In the genomic region with DNA sequence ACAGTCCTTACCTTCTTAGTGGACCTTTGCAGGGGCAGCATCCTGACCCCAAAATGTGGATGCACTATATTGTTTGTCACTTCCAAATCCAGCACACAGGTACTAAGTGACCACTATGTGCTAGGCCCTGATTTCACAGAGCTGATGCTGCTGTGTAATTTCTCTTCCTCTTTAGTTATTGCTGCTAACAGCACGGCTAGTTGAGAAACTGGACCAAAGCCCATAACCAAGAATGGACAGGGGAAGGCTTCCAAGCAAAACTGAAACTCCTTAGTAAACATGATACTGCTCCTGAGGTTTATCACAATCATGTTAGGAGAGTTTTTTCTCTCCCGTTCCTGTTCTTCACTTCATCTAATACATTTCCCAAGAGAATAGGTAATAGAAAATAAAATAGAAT, we compare ENCODE assay signal across 14 cellular contexts.
DNase-seq lines count a peak whose midpoint lies in the region; ATAC-seq and TF ChIP-seq lines count a peak whose summit lies in the region.
"Had no signal": no experiment of that assay in that cellular context is flagged by ENCODE, and none has a peak within 500 bp of the region (broad histone marks: within the 10 kb centered on the region; RNA-seq: fewer than 3 reads in every experiment).

No MANE protein-coding gene starts in this region.

- intact Hi-C loops in Right ventricle myocardium inferior (cut with DNase I) (no loop called here), cardiac septum (cut with DNase I) (loop anchor here (5.0 kb wide), 1 partner anchor 39 kb away; no protein-coding TSS in a partner anchor), left lung (cut with DNase I) (loop anchor here in 1 of 2 donors (10.0 kb wide), 1 partner anchor 466 kb away; no protein-coding TSS in a partner anchor), vagina (cut with DNase I) (no loop called here)

- peak overlapping the region; percentile 5 for H3K27ac Mint-ChIP-seq in chondrocyte (ENCODE audit: unreplicated experiment)
- H3K27ac Mint-ChIP-seq: activated CD8-positive, alpha-beta T cell treated with anti-CD3 and anti-CD28 coated beads for 36 hours; activated naive CD8-positive, alpha-beta T cell treated with anti-CD3 and anti-CD28 coated beads, Interleukin-2, amount 10 ng/mL, durations not matched to agents 7 days and 5 days; natural killer cell; T-helper 2 cell treated with Interferon-gamma antibody and Interleukin-4, amounts not matched to agents 5 μg/mL and 100 μg/mL, for 36 hours had no signal

- H3K27me3 ChIP-seq in left lung = no peaks in the 10 kb centered on the region
- H3K27me3 ChIP-seq in vagina = no peaks in the 10 kb centered on the region
- H3K27me3 ChIP-seq: stomach had no signal

- H3K36me3 ChIP-seq in left lung (no peaks in the 10 kb centered on the region), vagina (no peaks in the 10 kb centered on the region)
- H3K36me3 ChIP-seq: stomach had no signal

- no peaks in the 10 kb centered on the region for H3K9me3 ChIP-seq in left lung
- H3K9me3 ChIP-seq in vagina = no peaks in the 10 kb centered on the region

- H3K4me1 Mint-ChIP-seq in chondrocyte (ENCODE audit: low read depth) = peaks cover 39% of the 10 kb centered on the region
- no peaks in the 10 kb centered on the region for H3K4me1 Mint-ChIP-seq in activated T-cell treated with anti-CD3 and anti-CD28 coated beads, Interleukin-2, amount 50 U/mL, for 4 hours (ENCODE audit: low read depth)
- H3K4me1 Mint-ChIP-seq: activated naive CD8-positive, alpha-beta T cell treated with anti-CD3 and anti-CD28 coated beads, Interleukin-2, amount 10 ng/mL, durations not matched to agents 7 days and 5 days; natural killer cell had no signal

- TF ChIP-seq CTCF in chondrocyte (IDR thresholded peaks at IDR 0.05) (no peak), left lung (IDR thresholded peaks at IDR 0.05) (no peak), vagina (IDR thresholded peaks at IDR 0.05) (no peak)

- no peak overlapping the region for H3K4me3 ChIP-seq in left lung
- no peak overlapping the region for H3K4me3 ChIP-seq in vagina
- H3K4me3 ChIP-seq: stomach had no signal

- H3K27me3 Mint-ChIP-seq in chondrocyte (ENCODE audit: low read depth) = no peaks in the 10 kb centered on the region
- no peaks in the 10 kb centered on the region for H3K27me3 Mint-ChIP-seq in activated T-cell treated with anti-CD3 and anti-CD28 coated beads, Interleukin-2, amount 50 U/mL, for 4 hours (ENCODE audit: low read depth)
- H3K27me3 Mint-ChIP-seq: activated naive CD8-positive, alpha-beta T cell treated with anti-CD3 and anti-CD28 coated beads, Interleukin-2, amount 10 ng/mL, durations not matched to agents 7 days and 5 days had no signal

- peaks cover 8% of the 10 kb centered on the region for H3K9me3 Mint-ChIP-seq in chondrocyte (ENCODE audit: low read depth)
- no peaks in the 10 kb centered on the region for H3K9me3 Mint-ChIP-seq in activated T-cell treated with anti-CD3 and anti-CD28 coated beads, Interleukin-2, amount 50 U/mL, for 4 hours
- H3K9me3 Mint-ChIP-seq: natural killer cell had no signal

- no peak for TF ChIP-seq POLR2A in vagina (IDR thresholded peaks at IDR 0.05)

- DNase-seq in Right ventricle myocardium inferior (ENCODE audit: missing footprints) (no peak), cardiac septum (ENCODE audit: low spot score) (no peak), chondrocyte (ENCODE audit: low spot score) (no peak), left lung (no peak), vagina (ENCODE audit: extremely low spot score in 2 of 2) (no peak)
- no peak for DNase-seq in activated T-cell treated with anti-CD3 and anti-CD28 coated beads, Interleukin-2, amount 50 U/mL, for 4 hours
- DNase-seq: activated CD8-positive, alpha-beta T cell treated with anti-CD3 and anti-CD28 coated beads for 36 hours; activated naive CD8-positive, alpha-beta T cell treated with anti-CD3 and anti-CD28 coated beads, Interleukin-2, amount 10 ng/mL, durations not matched to agents 7 days and 5 days; DMS153; natural killer cell; stomach had no signal

- H3K27ac ChIP-seq in left lung (no peak overlapping the region), vagina (peak overlapping the region; percentile 0)

- ATAC-seq in Right ventricle myocardium inferior = peak; percentile 81
- peak; percentile 62 for ATAC-seq in left lung
- ATAC-seq in HG03342 (IDR thresholded peaks at IDR 0.05; ENCODE audit: unreplicated experiment) = no peak
- no peak for ATAC-seq in HG03108 (IDR thresholded peaks at IDR 0.05; ENCODE audit: unreplicated experiment)
- no peak for ATAC-seq in activated T-cell treated with anti-CD3 and anti-CD28 coated beads, Interleukin-2, amount 50 U/mL, for 4 hours
- ATAC-seq: activated CD8-positive, alpha-beta T cell treated with anti-CD3 and anti-CD28 coated beads for 36 hours; natural killer cell had no signal

- H3K36me3 Mint-ChIP-seq in chondrocyte (ENCODE audit: low read depth) = peaks cover 11% of the 10 kb centered on the region
- no peaks in the 10 kb centered on the region for H3K36me3 Mint-ChIP-seq in activated T-cell treated with anti-CD3 and anti-CD28 coated beads, Interleukin-2, amount 50 U/mL, for 4 hours (ENCODE audit: insufficient read depth)
- H3K36me3 Mint-ChIP-seq: activated naive CD8-positive, alpha-beta T cell treated with anti-CD3 and anti-CD28 coated beads, Interleukin-2, amount 10 ng/mL, durations not matched to agents 7 days and 5 days; natural killer cell had no signal

- H3K4me3 Mint-ChIP-seq in chondrocyte (ENCODE audit: unreplicated experiment) = no peak overlapping the region
- H3K4me3 Mint-ChIP-seq in activated T-cell treated with anti-CD3 and anti-CD28 coated beads, Interleukin-2, amount 50 U/mL, for 4 hours = no peak overlapping the region
- H3K4me3 Mint-ChIP-seq: activated CD8-positive, alpha-beta T cell treated with anti-CD3 and anti-CD28 coated beads for 36 hours; activated naive CD8-positive, alpha-beta T cell treated with anti-CD3 and anti-CD28 coated beads, Interleukin-2, amount 10 ng/mL, durations not matched to agents 7 days and 5 days; natural killer cell; T-helper 2 cell treated with Interferon-gamma antibody and Interleukin-4, amounts not matched to agents 5 μg/mL and 100 μg/mL, for 36 hours had no signal

- no peaks in the 10 kb centered on the region for H3K4me1 ChIP-seq in left lung
- peaks cover 18% of the 10 kb centered on the region for H3K4me1 ChIP-seq in vagina

Comparison
In these comparisons a context has a peak if more than half of its experiments do, and no peak if none do; other contexts are left out.
1. ATAC-seq: peak in Right ventricle myocardium inferior (single experiment) and left lung (single experiment); none in HG03342 (single experiment), HG03108 (single experiment) and activated T-cell treated with anti-CD3 and anti-CD28 coated beads, Interleukin-2, amount 50 U/mL, for 4 hours (0 of 2).